20 cellular contexts compared by ENCODE assay signal in genomic region chr14:71541973-71542730, GRCh38.
DNase-seq lines count a peak whose midpoint lies in the region; TF ChIP-seq lines count a peak whose summit lies in the region.
"Had no signal": no experiment of that assay in that cellular context is flagged by ENCODE, and none has a peak within 500 bp of the region (broad histone marks: within the 10 kb centered on the region; RNA-seq: fewer than 3 reads in every experiment).

No MANE protein-coding gene starts in this region.

- H3K4me3 Mint-ChIP-seq in activated naive CD4-positive, alpha-beta T cell treated with anti-CD3 and anti-CD28 coated beads, Interleukin-2, amount 50 U/mL, for 24 hours = no peak overlapping the region
- H3K4me3 Mint-ChIP-seq in chondrocyte (ENCODE audit: unreplicated experiment) = no peak overlapping the region
- H3K4me3 Mint-ChIP-seq: nephron progenitor cell had no signal

- no peaks in the 10 kb centered on the region for H3K27me3 Mint-ChIP-seq in activated naive CD4-positive, alpha-beta T cell treated with anti-CD3 and anti-CD28 coated beads, Interleukin-2, amount 50 U/mL, for 24 hours
- H3K27me3 Mint-ChIP-seq in chondrocyte (ENCODE audit: low read depth) = no peaks in the 10 kb centered on the region
- H3K27me3 Mint-ChIP-seq: T-cell had no signal

- peaks cover 2% of the 10 kb centered on the region for H3K36me3 Mint-ChIP-seq in activated naive CD4-positive, alpha-beta T cell treated with anti-CD3 and anti-CD28 coated beads, Interleukin-2, amount 50 U/mL, for 24 hours
- H3K36me3 Mint-ChIP-seq in chondrocyte (ENCODE audit: low read depth) = no peaks in the 10 kb centered on the region
- H3K36me3 Mint-ChIP-seq: T-cell had no signal

- H3K9me3 Mint-ChIP-seq in activated naive CD4-positive, alpha-beta T cell treated with anti-CD3 and anti-CD28 coated beads, Interleukin-2, amount 50 U/mL, for 24 hours = no peaks in the 10 kb centered on the region
- H3K9me3 Mint-ChIP-seq in chondrocyte (ENCODE audit: low read depth) = no peaks in the 10 kb centered on the region
- H3K9me3 Mint-ChIP-seq: nephron progenitor cell, T-cell had no signal

- DNase-seq in activated naive CD4-positive, alpha-beta T cell (lab: John Stamatoyannopoulos, UW) = no peak
- DNase-seq in SKM-1 (lab: John Stamatoyannopoulos, UW; ENCODE audit: unreplicated experiment) = peak; percentile 35
- no peak for DNase-seq in chondrocyte (ENCODE audit: low spot score)
- no peak for DNase-seq in activated CD8-positive, alpha-beta memory T cell treated with anti-CD3 and anti-CD28 coated beads, Interleukin-2, amount 50 U/mL, for 48 hours
- no peak for DNase-seq in COLO829 (ENCODE audit: low spot score)
- DNase-seq in GDM1 (lab: John Stamatoyannopoulos, UW) = no peak
- no peak for DNase-seq in NCI-H345 (lab: John Stamatoyannopoulos, UW)
- DNase-seq: activated CD4-positive, CD25-positive, alpha-beta regulatory T cell; activated CD8-positive, alpha-beta memory T cell treated with anti-CD3 and anti-CD28 coated beads for 24 hours; DND-41; gastrocnemius medialis; KBM-7; NCI-H1092; NCI-H2029 treated with DMSO at 0.1 percent for 48 hours; NCI-H446 treated with DMSO at 0.1 percent for 48 hours; nephron progenitor cell; NK-92 treated with Interleukin-12 subunit alpha and Interleukin-12 subunit beta, amount 100 ng/mL, for 24 hours; stimulated activated CD4-positive, alpha-beta T cell treated with anti-CD3 and anti-CD28 coated beads, Interleukin-2, amount 100 ng/mL, for 48 hours; T-cell had no signal

- no peak for TF ChIP-seq CTCF in chondrocyte (IDR thresholded peaks at IDR 0.05)

- H3K4me1 Mint-ChIP-seq in activated naive CD4-positive, alpha-beta T cell treated with anti-CD3 and anti-CD28 coated beads, Interleukin-2, amount 50 U/mL, for 24 hours = peaks cover 38% of the 10 kb centered on the region
- peaks cover 52% of the 10 kb centered on the region for H3K4me1 Mint-ChIP-seq in chondrocyte (ENCODE audit: low read depth)

- peak overlapping the region; percentile 65 for H3K27ac Mint-ChIP-seq in activated naive CD4-positive, alpha-beta T cell treated with anti-CD3 and anti-CD28 coated beads, Interleukin-2, amount 50 U/mL, for 24 hours
- peak overlapping the region; percentile 68 for H3K27ac Mint-ChIP-seq in chondrocyte (ENCODE audit: unreplicated experiment)
